18 cellular contexts compared by ENCODE assay signal in the genomic region with DNA sequence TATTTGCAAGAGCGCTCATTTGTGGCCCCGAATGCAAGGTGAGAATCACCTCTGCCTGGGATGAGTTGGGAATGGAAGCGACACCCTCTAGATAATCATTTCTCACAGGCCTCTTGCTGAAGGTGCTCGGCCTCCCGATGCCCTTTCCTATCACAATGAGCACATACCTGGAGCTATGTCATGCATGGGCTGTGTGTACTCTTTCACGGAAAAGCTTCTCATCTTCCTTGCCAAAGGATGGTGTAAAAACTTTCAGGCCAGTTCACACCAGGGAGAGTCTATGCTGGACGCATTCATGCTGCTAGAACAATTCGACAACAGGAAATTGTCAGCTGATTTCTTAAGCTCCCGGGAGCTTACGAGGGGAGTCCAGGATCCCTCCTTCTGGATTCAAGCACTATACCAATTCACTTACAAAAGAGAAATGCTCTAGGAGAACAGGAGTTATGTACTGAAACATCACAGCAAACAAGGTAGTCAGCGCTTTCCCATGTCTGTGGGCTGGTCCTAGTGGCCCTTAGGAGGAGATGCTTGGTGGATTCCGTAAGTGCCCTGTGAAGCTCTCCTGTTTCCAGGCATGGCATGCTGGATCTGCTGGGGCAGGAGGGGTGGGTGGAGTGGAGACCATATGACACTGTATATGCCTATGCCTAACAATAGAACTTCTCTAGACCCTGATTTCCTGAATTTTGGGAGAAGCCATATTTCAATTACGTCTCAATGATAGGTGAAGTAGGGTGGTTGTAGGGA. TPM values are rescaled to one million over a fixed set of nuclear protein-coding genes. Genes with fewer than 3 reads are reported as not detected.
A peak's percentile ranks its signal among the peaks of the same experiment; 100 is the strongest.
DNase-seq lines count a peak whose midpoint lies in the region; ATAC-seq and TF ChIP-seq lines count a peak whose summit lies in the region.
"Had no signal": no experiment of that assay in that cellular context is flagged by ENCODE, and none has a peak within 500 bp of the region (broad histone marks: within the 10 kb centered on the region; RNA-seq: fewer than 3 reads in every experiment).

No MANE protein-coding gene starts in this region.

- H3K4me2 ChIP-seq in osteoblast (ENCODE audit: insufficient read depth, low read length) (no peak overlapping the region), Karpas-422 (ENCODE audit: low read depth, low read length, poor library complexity, severe bottlenecking) (no peak overlapping the region)

- H3K9me3 ChIP-seq in osteoblast (ENCODE audit: low read depth, low read length) (no peaks in the 10 kb centered on the region), Karpas-422 (ENCODE audit: low read length) (no peaks in the 10 kb centered on the region)
- H3K9me3 ChIP-seq: BLaER1 had no signal

- H3K27me3 ChIP-seq in osteoblast (ENCODE audit: insufficient read depth, low read length) (no peaks in the 10 kb centered on the region), Karpas-422 (ENCODE audit: low read length) (no peaks in the 10 kb centered on the region)
- H3K27me3 ChIP-seq: BLaER1 had no signal

- H3K9ac ChIP-seq in Karpas-422 (ENCODE audit: low read length) = no peak overlapping the region
- H3K9ac ChIP-seq: BLaER1 had no signal

- peaks cover 48% of the 10 kb centered on the region for H3K4me1 Mint-ChIP-seq in glutamatergic neuron (ENCODE audit: low read depth, unreplicated experiment)
- H3K4me1 Mint-ChIP-seq: CD4-positive, CD25-positive, alpha-beta regulatory T cell had no signal

- peak overlapping the region; percentile 89 for H3K27ac Mint-ChIP-seq in glutamatergic neuron (ENCODE audit: unreplicated experiment)
- H3K27ac Mint-ChIP-seq: CD4-positive, CD25-positive, alpha-beta regulatory T cell; HFFc6 had no signal

- no peak overlapping the region for H2AFZ ChIP-seq in osteoblast (ENCODE audit: low read length)
- H2AFZ ChIP-seq in Karpas-422 (ENCODE audit: low read length) = no peak overlapping the region

- intact Hi-C loops in cardiac septum (cut with DNase I) (no loop called here), left cardiac atrium (cut with DNase I) (no loop called here)

- peaks cover 12% of the 10 kb centered on the region for H3K9me3 Mint-ChIP-seq in glutamatergic neuron (ENCODE audit: unreplicated experiment)

- H3K4me3 ChIP-seq in osteoblast (ENCODE audit: insufficient read depth, low read length) = no peak overlapping the region
- no peak overlapping the region for H3K4me3 ChIP-seq in Karpas-422 (ENCODE audit: low read length)
- H3K4me3 ChIP-seq: BLaER1 had no signal

- H3K4me1 ChIP-seq in osteoblast (ENCODE audit: insufficient read depth, low read length) (no peaks in the 10 kb centered on the region), Karpas-422 (ENCODE audit: low read length) (no peaks in the 10 kb centered on the region)

- no peak overlapping the region for H3K27ac ChIP-seq in osteoblast (ENCODE audit: low read depth, low read length)
- no peak overlapping the region for H3K27ac ChIP-seq in Karpas-422 (ENCODE audit: low read length)
- H3K27ac ChIP-seq: BLaER1 had no signal

- no peaks in the 10 kb centered on the region for H4K20me1 ChIP-seq in osteoblast (ENCODE audit: insufficient read depth, low read length)
- H4K20me1 ChIP-seq in Karpas-422 (ENCODE audit: insufficient read depth, low read depth, low read length) = no peaks in the 10 kb centered on the region
- H4K20me1 ChIP-seq: BLaER1 had no signal

- H3K36me3 Mint-ChIP-seq in glutamatergic neuron (ENCODE audit: unreplicated experiment) = peaks cover 4% of the 10 kb centered on the region
- H3K36me3 Mint-ChIP-seq: CD4-positive, CD25-positive, alpha-beta regulatory T cell had no signal

- H3K36me3 ChIP-seq in osteoblast (ENCODE audit: insufficient read depth, low read length) (no peaks in the 10 kb centered on the region), Karpas-422 (ENCODE audit: insufficient read depth, low read length) (no peaks in the 10 kb centered on the region)
- H3K36me3 ChIP-seq: BLaER1 had no signal

- H3K79me2 ChIP-seq in osteoblast (ENCODE audit: insufficient read depth, low read length) = no peaks in the 10 kb centered on the region
- no peaks in the 10 kb centered on the region for H3K79me2 ChIP-seq in Karpas-422 (ENCODE audit: low read length)

- peaks cover 18% of the 10 kb centered on the region for H3K27me3 Mint-ChIP-seq in glutamatergic neuron (ENCODE audit: unreplicated experiment)

- ATAC-seq in left cardiac atrium (no peak), HG02610 (IDR thresholded peaks at IDR 0.05; ENCODE audit: unreplicated experiment) (no peak)

- H3K4me3 Mint-ChIP-seq in glutamatergic neuron (ENCODE audit: unreplicated experiment) = no peak overlapping the region
- H3K4me3 Mint-ChIP-seq: CD4-positive, CD25-positive, alpha-beta regulatory T cell; HFFc6 had no signal

- no peak for TF ChIP-seq CTCF in glutamatergic neuron (IDR thresholded peaks at IDR 0.05; ENCODE audit: partially characterized antibody, unreplicated experiment)
- TF ChIP-seq CTCF in osteoblast (IDR thresholded peaks at IDR 0.05; ENCODE audit: extremely low read depth, low read depth, low read length) = no peak

- DNase-seq in cardiac septum (ENCODE audit: low spot score) (peak; percentile 29), left cardiac atrium (no peak), glutamatergic neuron (no peak), osteoblast (ENCODE audit: insufficient read length, low spot score, missing footprints) (peak; percentile 48), DMS153 (lab: John Stamatoyannopoulos, UW) (no peak), CD1c-positive myeloid dendritic cell (ENCODE audit: extremely low spot score) (no peak), Karpas-422 (no peak)
- DNase-seq: 8988T; AML-193; Calu3; CD4-positive, CD25-positive, alpha-beta regulatory T cell; EL; HCEC 1CT; HFFc6; IMR-90; KBM-7 had no signal

- H3K9me2 ChIP-seq in Karpas-422 (replicated peaks; ENCODE audit: insufficient read depth, low read length) = no peaks in the 10 kb centered on the region

RNA-seq across cellular contexts. Expression of a gene that starts 53.1 kb away (rescaled TPM):
- total RNA-seq in cardiac septum (0.27 TPM), left cardiac atrium (under 1 TPM; 0.08 to 0.35 TPM), glutamatergic neuron (ENCODE audit: unreplicated experiment) (240 TPM), osteoblast (not detected in 2 replicates)
- not detected in 2 replicates for total RNA-seq in Karpas-422 (2014; rRNA removed; shearing (Covaris generic); ENCODE audit: low replicate concordance)
- total RNA-seq: HFFc6, IMR-90 had no signal

Comparison
In these comparisons a context has a peak if more than half of its experiments do, and no peak if none do; other contexts are left out.
1. DNase-seq: peak in cardiac septum (single experiment) and osteoblast (single experiment); none in left cardiac atrium (single experiment), glutamatergic neuron (single experiment), DMS153 (single experiment), CD1c-positive myeloid dendritic cell (single experiment) and Karpas-422 (single experiment).
2. RNA of a gene that starts 53.1 kb away (total RNA-seq): 240 TPM in glutamatergic neuron (single experiment); 0.08 to 0.35 TPM in left cardiac atrium, 0.27 TPM in cardiac septum (single experiment), not detected in osteoblast and not detected in Karpas-422; every median in the first group is over 100 times any median in the second.